Comparison of ENCODE assay signal across 21 cellular contexts in genomic region chr16:69453936-69454335, GRCh38.
"Had no signal": no experiment of that assay in that cellular context is flagged by ENCODE, and none has a peak within 500 bp of the region (broad histone marks: within the 10 kb centered on the region; RNA-seq: fewer than 3 reads in every experiment).

No MANE protein-coding gene starts in this region.

- H3K4me3 Mint-ChIP-seq: activated naive CD8-positive, alpha-beta T cell treated with anti-CD3 and anti-CD28 coated beads, Interleukin-2, amount 10 ng/mL, durations not matched to agents 7 days and 5 days; naive B cell; T-helper 1 cell treated with Interleukin-12 subunit alpha and Interleukin-12 subunit beta and Interleukin-4 antibody, amounts not matched to agents 30 μg/mL and 1 μg/mL, for 36 hours had no signal

- H3K4me3 ChIP-seq: gastroesophageal sphincter, testis, vagina had no signal

- H3K27me3 ChIP-seq: gastroesophageal sphincter, testis, vagina had no signal

- DNase-seq: activated CD4-positive, alpha-beta T cell treated with anti-CD3 and anti-CD28 coated beads for 48 hours; activated naive CD4-positive, alpha-beta T cell treated with Interleukin-2 at 50 U/mL for 16 hours; activated naive CD8-positive, alpha-beta T cell treated with anti-CD3 and anti-CD28 coated beads, Interleukin-2, amount 10 ng/mL, durations not matched to agents 7 days and 5 days; activated T-cell treated with anti-CD3 and anti-CD28 coated beads, Interleukin-2, amount 50 U/mL, for 1 hour; amygdala; cortex of kidney; head of caudate nucleus; left colon; mesendoderm; naive B cell; retina; stimulated activated CD4-positive, alpha-beta T cell treated with anti-CD3 and anti-CD28 coated beads, Interleukin-2, amount 100 ng/mL, for 48 hours; stimulated activated CD8-positive, alpha-beta memory T cell treated with anti-CD3 and anti-CD28 coated beads, Interleukin-4, amount 100 ng/mL, for 48 hours; stimulated activated naive CD4-positive, alpha-beta T cell; testis; trophoblast cell had no signal

- H3K9me3 ChIP-seq: gastroesophageal sphincter, testis, vagina had no signal

- H3K27ac ChIP-seq: epithelial cell of prostate, gastroesophageal sphincter, testis, vagina had no signal

- H3K9me3 Mint-ChIP-seq: activated naive CD8-positive, alpha-beta T cell treated with anti-CD3 and anti-CD28 coated beads, Interleukin-2, amount 10 ng/mL, durations not matched to agents 7 days and 5 days; naive B cell; T-helper 1 cell treated with Interleukin-12 subunit alpha and Interleukin-12 subunit beta and Interleukin-4 antibody, amounts not matched to agents 30 μg/mL and 1 μg/mL, for 36 hours had no signal

- H3K36me3 ChIP-seq: vagina had no signal

- H3K27ac Mint-ChIP-seq: activated naive CD8-positive, alpha-beta T cell treated with anti-CD3 and anti-CD28 coated beads, Interleukin-2, amount 10 ng/mL, durations not matched to agents 7 days and 5 days; progenitor cell of endocrine pancreas; T-helper 1 cell treated with Interleukin-12 subunit alpha and Interleukin-12 subunit beta and Interleukin-4 antibody, amounts not matched to agents 30 μg/mL and 1 μg/mL, for 36 hours had no signal

- ATAC-seq: gastroesophageal sphincter, left colon had no signal

- H3K27me3 Mint-ChIP-seq: activated naive CD8-positive, alpha-beta T cell treated with anti-CD3 and anti-CD28 coated beads, Interleukin-2, amount 10 ng/mL, durations not matched to agents 7 days and 5 days; naive B cell; progenitor cell of endocrine pancreas had no signal
